ENCODE assay signal across 21 cellular contexts in genomic region chr20:11740975-11741374, GRCh38.
"Had no signal": no experiment of that assay in that cellular context is flagged by ENCODE, and none has a peak within 500 bp of the region (broad histone marks: within the 10 kb centered on the region; RNA-seq: fewer than 3 reads in every experiment).

No MANE protein-coding gene starts in this region.

- H3K9me3 ChIP-seq: gastrocnemius medialis, heart left ventricle, left lung, sigmoid colon, thoracic aorta, upper lobe of right lung had no signal

- H3K27me3 ChIP-seq: cardiac muscle cell, gastrocnemius medialis, heart left ventricle, left lung, sigmoid colon, upper lobe of right lung had no signal

- ATAC-seq: esophagus mucosa; gastrocnemius medialis; heart left ventricle; left lung; stimulated activated naive B cell treated with anti-CD40 and anti-IgM and Interleukin-4, amounts not matched to agents 10 μg/mL and 1 μg/mL and 100 μg/mL, for 72 hours; upper lobe of right lung; WTC11 had no signal

- H3K36me3 ChIP-seq: cardiac muscle cell, gastrocnemius medialis, heart left ventricle, left lung, sigmoid colon, thoracic aorta, upper lobe of right lung had no signal

- H3K27ac ChIP-seq: cardiac muscle cell, gastrocnemius medialis, heart left ventricle, left lung, sigmoid colon, thoracic aorta, upper lobe of right lung had no signal

- H3K4me1 ChIP-seq: gastrocnemius medialis, heart left ventricle, left lung, upper lobe of right lung had no signal

- DNase-seq: activated CD4-positive, alpha-beta memory T cell treated with anti-CD3 and anti-CD28 coated beads for 36 hours; activated CD4-positive, alpha-beta T cell treated with anti-CD3 and anti-CD28 coated beads for 4 hours; activated naive CD4-positive, alpha-beta T cell; activated naive CD8-positive, alpha-beta T cell treated with anti-CD3 and anti-CD28 coated beads for 36 hours; activated T-cell treated with anti-CD3 and anti-CD28 coated beads for 4 hours; amniotic stem cell; gastrocnemius medialis; heart left ventricle; kidney; left lung; mammary epithelial cell; nephron progenitor cell; nucleus accumbens; sigmoid colon; stimulated activated naive B cell treated with anti-CD40 and anti-IgM and Interleukin-4, amounts not matched to agents 10 μg/mL and 1 μg/mL and 100 μg/mL, for 72 hours; T1000; upper lobe of right lung had no signal

- H3K4me3 ChIP-seq: cardiac muscle cell, gastrocnemius medialis, heart left ventricle, left lung, sigmoid colon, thoracic aorta, upper lobe of right lung had no signal
